In the genomic region with DNA sequence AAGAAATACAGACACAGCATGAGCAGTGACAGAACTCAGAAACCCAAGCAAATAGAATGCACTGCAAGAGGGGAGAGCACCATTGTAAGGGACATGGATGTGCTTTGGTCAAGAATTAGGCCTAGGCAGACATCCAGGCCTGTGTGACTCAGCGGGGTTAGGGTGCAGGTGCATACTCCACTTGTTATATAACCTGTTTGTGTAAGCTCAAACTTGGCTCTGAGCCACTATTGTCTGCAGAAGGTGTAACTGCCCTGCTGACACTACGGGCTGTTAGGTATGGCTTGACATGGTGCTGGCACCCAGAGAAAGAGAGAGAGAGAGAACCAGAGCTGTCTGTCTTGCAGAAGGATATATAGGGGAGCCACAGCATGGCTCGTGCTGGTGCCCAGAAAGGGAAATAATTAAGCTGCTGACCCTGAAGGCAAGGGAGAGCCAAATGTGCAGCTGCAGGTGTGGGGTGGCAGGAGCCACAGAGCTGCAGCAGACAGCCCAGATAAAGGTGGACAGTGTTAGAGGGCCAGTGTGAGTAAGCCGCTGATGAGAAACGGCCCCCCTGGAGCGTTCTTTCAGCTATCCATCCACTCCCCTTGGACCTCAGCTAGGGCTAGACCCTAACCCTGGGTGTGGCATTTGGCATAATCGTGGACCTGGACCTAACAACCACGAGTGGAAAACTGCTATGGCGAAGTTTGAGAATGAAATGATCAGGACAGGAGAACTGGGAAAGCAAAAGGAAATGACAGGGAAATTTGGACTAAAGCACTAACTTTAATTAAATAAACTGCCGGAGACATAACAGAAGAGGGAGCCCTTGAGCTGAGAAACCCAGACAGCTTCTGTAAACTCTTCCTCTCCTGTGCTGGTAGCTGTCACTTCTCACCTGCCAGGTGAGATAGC, we compare ENCODE assay signal across 8 cellular contexts.
DNase-seq lines count a peak whose midpoint lies in the region; ATAC-seq and TF ChIP-seq lines count a peak whose summit lies in the region.

No MANE protein-coding gene starts in this region.

- H3K9me3 ChIP-seq in Loucy (ENCODE audit: insufficient read depth, low read depth, low read length) (no peaks in the 10 kb centered on the region), SJCRH30 (replicated peaks) (no peaks in the 10 kb centered on the region)

- H4K20me1 ChIP-seq in Loucy (ENCODE audit: insufficient read depth, low read length, poor library complexity, severe bottlenecking), result no peaks in the 10 kb centered on the region

- no peaks in the 10 kb centered on the region for H3K9me2 ChIP-seq in Loucy (replicated peaks; ENCODE audit: low read depth, low read length)

- H3K4me1 ChIP-seq in Loucy (ENCODE audit: insufficient read depth, low read length, poor library complexity, severe bottlenecking), result no peaks in the 10 kb centered on the region
- H3K4me1 ChIP-seq in SJCRH30, result no peaks in the 10 kb centered on the region

- ATAC-seq in GM21529 (IDR thresholded peaks at IDR 0.05; ENCODE audit: unreplicated experiment), result peak; percentile 70
- ATAC-seq in GM21528 (IDR thresholded peaks at IDR 0.05; ENCODE audit: low FRiP score, unreplicated experiment), result no peak

- H3K4me3 ChIP-seq in Loucy (ENCODE audit: low read length, poor library complexity, severe bottlenecking) (no peak overlapping the region), SJCRH30 (no peak overlapping the region)

- H3K36me3 ChIP-seq in Loucy (ENCODE audit: insufficient read depth, low read length) (no peaks in the 10 kb centered on the region), SJCRH30 (no peaks in the 10 kb centered on the region)

- no peak overlapping the region for H2AFZ ChIP-seq in Loucy (ENCODE audit: low read length)

- H3K27ac ChIP-seq in SJCRH30, result no peak overlapping the region

- H3K79me2 ChIP-seq in Loucy (ENCODE audit: insufficient read depth, low read length), result no peaks in the 10 kb centered on the region

- TF ChIP-seq CTCF in Loucy (conservative IDR thresholded peaks at IDR 0.05; ENCODE audit: low read length), result peak; percentile 83

- H3K9ac ChIP-seq in Loucy (ENCODE audit: low read depth, low read length, poor library complexity, severe bottlenecking), result no peak overlapping the region

- no peak overlapping the region for H3K4me2 ChIP-seq in Loucy (ENCODE audit: low read depth, low read length, poor library complexity, severe bottlenecking)

- peak; percentile 61 for DNase-seq in ELR (ENCODE audit: low read depth)
- DNase-seq in SJCRH30, result peak; percentile 15 to 65
- peak; percentile 62 for DNase-seq in fibroblast of peridontal ligament (ENCODE audit: extremely low read depth)
- DNase-seq in pons (ENCODE audit: low spot score), result peak; percentile 47
- no peak for DNase-seq in stimulated activated CD4-positive, alpha-beta T cell treated with anti-CD3 and anti-CD28 coated beads, Interleukin-12 subunit alpha, Interleukin-12 subunit beta, amount 100 ng/mL, for 4 hours

- no peaks in the 10 kb centered on the region for H3F3A ChIP-seq in Loucy (ENCODE audit: low read depth)

- H3K27me3 ChIP-seq in Loucy (ENCODE audit: insufficient read depth, low read length, poor library complexity, severe bottlenecking) (no peaks in the 10 kb centered on the region), SJCRH30 (no peaks in the 10 kb centered on the region)
